9 cellular contexts compared by ENCODE assay signal in genomic region chr6:149454405-149454848, GRCh38. TPM values are rescaled to one million over a fixed set of nuclear protein-coding genes. Genes with fewer than 3 reads are reported as not detected.
DNase-seq lines count a peak whose midpoint lies in the region; ATAC-seq and TF ChIP-seq lines count a peak whose summit lies in the region.
"Had no signal": no experiment of that assay in that cellular context is flagged by ENCODE, and none has a peak within 500 bp of the region (broad histone marks: within the 10 kb centered on the region; RNA-seq: fewer than 3 reads in every experiment).

No MANE protein-coding gene starts in this region.

- intact Hi-C loops in natural killer cell (cut with micrococcal nuclease) = no loop called here

- no peaks in the 10 kb centered on the region for H3K9me3 ChIP-seq in SJCRH30 (replicated peaks)

- H3K4me1 Mint-ChIP-seq in natural killer cell = no peaks in the 10 kb centered on the region

- ATAC-seq in GM18517 (IDR thresholded peaks at IDR 0.05; ENCODE audit: unreplicated experiment) (no peak), natural killer cell (no peak), GM21447 (IDR thresholded peaks at IDR 0.05; ENCODE audit: unreplicated experiment) (no peak)

- H3K36me3 ChIP-seq in SJCRH30 = no peaks in the 10 kb centered on the region

- DNase-seq in EH (ENCODE audit: low read depth) (peak; percentile 97), SJCRH30 (peak; percentile 66 to 71), fibroblast of villous mesenchyme (ENCODE audit: low read depth) (peak; percentile 91), pons (ENCODE audit: low spot score) (peak; percentile 94), NOMO-1 (lab: John Stamatoyannopoulos, UW; ENCODE audit: unreplicated experiment in 2 of 2) (no peak), natural killer cell (no peak)

- no peak overlapping the region for H3K27ac Mint-ChIP-seq in natural killer cell

- H3K27me3 ChIP-seq in SJCRH30 = no peaks in the 10 kb centered on the region

- H3K4me3 ChIP-seq in SJCRH30 (peak overlapping the region; percentile 44), fibroblast of villous mesenchyme (ENCODE audit: low read depth, low read length) (no peak overlapping the region)

- TF ChIP-seq CTCF in fibroblast of villous mesenchyme (IDR thresholded peaks at IDR 0.05; ENCODE audit: insufficient read depth, low read depth, low read length) (no peak), natural killer cell (IDR thresholded peaks at IDR 0.05) (no peak)

- peaks cover 6% of the 10 kb centered on the region for H3K4me1 ChIP-seq in SJCRH30

- H3K4me3 Mint-ChIP-seq in natural killer cell = no peak overlapping the region
- H3K4me3 Mint-ChIP-seq: brain had no signal

- H3K36me3 Mint-ChIP-seq in natural killer cell = no peaks in the 10 kb centered on the region
- H3K36me3 Mint-ChIP-seq: brain had no signal

- peaks cover 0 to 9% of the 10 kb centered on the region in 2 donors for H3K27me3 Mint-ChIP-seq in natural killer cell (ENCODE audit: low read depth in 2 of 2)

- H3K9me3 Mint-ChIP-seq in natural killer cell = no peaks in the 10 kb centered on the region

- no peak overlapping the region; the same call in 1 of the 2 replicates for H3K27ac ChIP-seq in SJCRH30

RNA-seq across cellular contexts. Expression of gene ZC3H12D, which starts 30.4 kb away (rescaled TPM):
- not detected in 2 replicates for total RNA-seq in SJCRH30 (2014; rRNA removed; shearing (Covaris generic))
- total RNA-seq in fibroblast of villous mesenchyme = under 0.01 TPM in 2 replicates
- total RNA-seq in natural killer cell = 1 to 10 TPM in 2 of 3 donors, under 1 TPM in 1; 0.49 to 7.7 (median 4.1) TPM

RNA-seq across cellular contexts. Expression of gene SUMO4, which starts 54.4 kb away (rescaled TPM):
- 1.1 and 1.5 TPM in 2 replicates for total RNA-seq in SJCRH30 (2014; rRNA removed; shearing (Covaris generic))
- total RNA-seq in fibroblast of villous mesenchyme = 2.6 TPM in 2 replicates
- 1 to 10 TPM; 3.4 to 5.3 (median 4.8) TPM for total RNA-seq in natural killer cell

Comparison
In these comparisons a context has a peak if more than half of its experiments do, and no peak if none do; other contexts are left out.
1. DNase-seq: peak in EH (single experiment), SJCRH30 (2 of 2), fibroblast of villous mesenchyme (single experiment) and pons (single experiment); none in NOMO-1 (0 of 2) and natural killer cell (single experiment).